13 cellular contexts compared by ENCODE assay signal in the genomic region with DNA sequence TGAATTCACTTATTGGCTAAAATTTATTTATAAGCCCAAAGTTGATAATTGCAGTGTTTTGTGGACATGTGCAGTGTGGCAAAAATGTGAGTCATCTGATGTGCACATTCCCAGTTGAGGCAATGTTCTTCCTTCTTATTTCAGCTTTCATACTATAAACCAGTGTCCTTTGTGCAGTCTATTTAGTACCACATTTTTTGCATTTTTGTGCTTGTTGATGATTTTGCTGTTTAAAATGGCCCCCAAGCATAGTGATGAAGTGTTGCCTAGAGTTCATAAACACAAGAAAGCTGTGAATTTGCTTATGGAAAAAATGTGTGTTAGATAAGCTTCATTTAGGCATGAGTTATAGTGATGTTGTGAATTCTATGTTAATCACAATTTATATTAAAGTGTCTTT. TPM values are rescaled to one million over a fixed set of nuclear protein-coding genes. Genes with fewer than 3 reads are reported as not detected.
DNase-seq lines count a peak whose midpoint lies in the region; ATAC-seq, FAIRE-seq and TF ChIP-seq lines count a peak whose summit lies in the region.
"Had no signal": no experiment of that assay in that cellular context is flagged by ENCODE, and none has a peak within 500 bp of the region (broad histone marks: within the 10 kb centered on the region; RNA-seq: fewer than 3 reads in every experiment).

No MANE protein-coding gene starts in this region.

- no peaks in the 10 kb centered on the region for H3K27me3 ChIP-seq in CD8-positive, alpha-beta memory T cell (ENCODE audit: insufficient read depth, low read length, poor library complexity, severe bottlenecking)
- H3K27me3 ChIP-seq in Karpas-422 (ENCODE audit: low read length) (no peaks in the 10 kb centered on the region), bronchial epithelial cell (ENCODE audit: control insufficient read depth, insufficient read depth, low read length) (no peaks in the 10 kb centered on the region), left lung (no peaks in the 10 kb centered on the region), testis (no peaks in the 10 kb centered on the region), tibial nerve (no peaks in the 10 kb centered on the region)

- TF ChIP-seq POLR2A in testis (IDR thresholded peaks at IDR 0.05) (no peak), tibial nerve (IDR thresholded peaks at IDR 0.05) (no peak)

- peak overlapping the region; percentile 43 for H3K4me2 ChIP-seq in Karpas-422 (ENCODE audit: low read depth, low read length, poor library complexity, severe bottlenecking)

- no peak overlapping the region for H3K27ac ChIP-seq in CD8-positive, alpha-beta memory T cell (ENCODE audit: low read depth, low read length)
- H3K27ac ChIP-seq in Karpas-422 (ENCODE audit: low read length) (peak overlapping the region; percentile 61; the same call in 1 of the 2 replicates), left lung (peak overlapping the region in 1 of 2 donors; percentile 20), testis (no peak overlapping the region), tibial nerve (peak overlapping the region in 1 of 4 donors; percentile 29)

- H3K4me1 Mint-ChIP-seq in CD8-positive, alpha-beta memory T cell = peaks cover 75 to 96% (median 91%) of the 10 kb centered on the region in 3 donors

- H3K27me3 Mint-ChIP-seq in CD8-positive, alpha-beta memory T cell = peaks cover 0 to 3% of the 10 kb centered on the region in 2 donors
- H3K27me3 Mint-ChIP-seq: activated naive CD8-positive, alpha-beta T cell had no signal

- ATAC-seq in left lung = peak; percentile 43

- FAIRE-seq in bronchial epithelial cell (lab: Jason Lieb, UNC) = no peak
- FAIRE-seq: GM19239 had no signal

- TF ChIP-seq CTCF in bronchial epithelial cell (IDR thresholded peaks at IDR 0.05; ENCODE audit: insufficient read depth, low read length, severe bottlenecking) = no peak
- TF ChIP-seq CTCF in left lung (IDR thresholded peaks at IDR 0.05) = no peak
- TF ChIP-seq CTCF in testis (IDR thresholded peaks at IDR 0.05) = no peak
- no peak for TF ChIP-seq CTCF in tibial nerve (IDR thresholded peaks at IDR 0.05)

- H3K27ac Mint-ChIP-seq in CD8-positive, alpha-beta memory T cell = peak overlapping the region in 5 of 8 donors; percentile 15 to 68 (median 30)

- peaks cover 12 to 36% (median 17%) of the 10 kb centered on the region in 3 donors for H3K36me3 Mint-ChIP-seq in CD8-positive, alpha-beta memory T cell

- H3K36me3 ChIP-seq in CD8-positive, alpha-beta memory T cell (ENCODE audit: insufficient read depth, low read length) = peaks cover under 1% of the 10 kb centered on the region
- H3K36me3 ChIP-seq in Karpas-422 (ENCODE audit: insufficient read depth, low read length) = peaks cover 11% of the 10 kb centered on the region; the same call in 1 of the 2 replicates
- H3K36me3 ChIP-seq in bronchial epithelial cell (ENCODE audit: control insufficient read depth, insufficient read depth, low read length) = peaks cover 2% of the 10 kb centered on the region
- H3K36me3 ChIP-seq in left lung = peaks cover 0 to 4% of the 10 kb centered on the region in 2 donors
- no peaks in the 10 kb centered on the region for H3K36me3 ChIP-seq in testis (ENCODE audit: low read depth, missing control alignments)
- H3K36me3 ChIP-seq in tibial nerve = peaks cover 0 to 18% (median 0%) of the 10 kb centered on the region in 3 donors

- H3K4me1 ChIP-seq in CD8-positive, alpha-beta memory T cell (ENCODE audit: insufficient read depth, low read length) = peaks cover 22% of the 10 kb centered on the region
- H3K4me1 ChIP-seq in Karpas-422 (ENCODE audit: low read length) (peaks cover 29% of the 10 kb centered on the region), left lung (peaks cover 6 to 72% of the 10 kb centered on the region in 2 donors), testis (no peaks in the 10 kb centered on the region), tibial nerve (peaks cover 0 to 41% (median 13%) of the 10 kb centered on the region in 4 donors)

- no peaks in the 10 kb centered on the region for H4K20me1 ChIP-seq in Karpas-422 (ENCODE audit: insufficient read depth, low read depth, low read length)

- H3K4me3 ChIP-seq in CD8-positive, alpha-beta memory T cell (ENCODE audit: low read length) = no peak overlapping the region
- H3K4me3 ChIP-seq in Karpas-422 (ENCODE audit: low read length) = no peak overlapping the region
- H3K4me3 ChIP-seq in bronchial epithelial cell (ENCODE audit: low read depth, low read length) = no peak overlapping the region
- H3K4me3 ChIP-seq in left lung = no peak overlapping the region
- H3K4me3 ChIP-seq in testis = no peak overlapping the region
- no peak overlapping the region for H3K4me3 ChIP-seq in tibial nerve

- intact Hi-C loops in left lung (cut with DNase I) (no loop called here), testis (cut with DNase I; ENCODE audit: low total_unique reads) (no loop called here)

- H3K9ac ChIP-seq in Karpas-422 (ENCODE audit: low read length) = no peak overlapping the region

- DNase-seq in CD8-positive, alpha-beta memory T cell = no peak
- DNase-seq in Karpas-422 (no peak), bronchial epithelial cell (ENCODE audit: low read depth) (peak; percentile 64), left lung (no peak), DMS114 treated with DMSO at 0.1 percent for 48 hours (lab: John Stamatoyannopoulos, UW; ENCODE audit: unreplicated experiment) (no peak), testis (no peak), tibial nerve (ENCODE audit: low spot score in 2 of 2) (no peak), SW480 (ENCODE audit: low spot score) (no peak)
- DNase-seq: NCI-H2029 treated with DMSO at 0.1 percent for 48 hours; stimulated activated CD4-positive, alpha-beta T cell treated with anti-CD3 and anti-CD28 coated beads, Interleukin-4, amount 100 ng/mL, for 4 hours; T-helper 9 cell had no signal

- no peaks in the 10 kb centered on the region for H3K9me3 ChIP-seq in CD8-positive, alpha-beta memory T cell (ENCODE audit: low read length)
- H3K9me3 ChIP-seq in Karpas-422 (ENCODE audit: low read length) (no peaks in the 10 kb centered on the region), left lung (no peaks in the 10 kb centered on the region), testis (no peaks in the 10 kb centered on the region), tibial nerve (peaks cover 0 to 4% (median 2%) of the 10 kb centered on the region in 4 donors)

- H3K4me3 Mint-ChIP-seq in CD8-positive, alpha-beta memory T cell = peak overlapping the region in 2 of 7 donors; percentile 2 to 9
- H3K4me3 Mint-ChIP-seq: activated naive CD8-positive, alpha-beta T cell had no signal

- peaks cover 0 to 4% (median 0%) of the 10 kb centered on the region in 5 donors for H3K9me3 Mint-ChIP-seq in CD8-positive, alpha-beta memory T cell

- peaks cover 99% of the 10 kb centered on the region for H3K79me2 ChIP-seq in Karpas-422 (ENCODE audit: low read length)

- H2AFZ ChIP-seq in Karpas-422 (ENCODE audit: low read length) = no peak overlapping the region

- CTCF ChIA-PET in CD8-positive, alpha-beta memory T cell (lab: Charles Lee) = interaction anchor here (1.1 to 1.3 kb wide), 2 partner anchors 77 to 186 kb away, joined by 4 to 7 read pairs; partner anchors contain the start of genes NCK1 and STAG1

- TF ChIP-seq EP300 in tibial nerve (IDR thresholded peaks at IDR 0.05) = no peak

- H3K9me2 ChIP-seq in Karpas-422 (replicated peaks; ENCODE audit: insufficient read depth, low read length) = no peaks in the 10 kb centered on the region

- POLR2A ChIA-PET in CD8-positive, alpha-beta memory T cell (lab: Charles Lee) = no interaction called here

RNA-seq across cellular contexts. Expression of gene IL20RB, which starts 19.4 kb away (rescaled TPM):
- under 1 TPM; 0.71 to 0.96 TPM for total RNA-seq in CD8-positive, alpha-beta memory T cell
- 0.45 TPM for polyA plus RNA-seq in CD8-positive, alpha-beta memory T cell
- 1.1 and 3.2 TPM in 2 replicates for total RNA-seq in Karpas-422 (2014; rRNA removed; shearing (Covaris generic); ENCODE audit: low replicate concordance)
- total RNA-seq in bronchial epithelial cell = 150 and 291 TPM in 2 replicates
- total RNA-seq in left lung = 1 to 10 TPM in 1 of 2 donors, under 1 TPM in 1; 0.61 to 1.9 TPM
- total RNA-seq in testis = 1 to 10 TPM; 2.0 to 3.5 TPM
- polyA plus RNA-seq in testis (ENCODE audit: insufficient read depth, low read depth, low replicate concordance) = 12.5 TPM
- total RNA-seq in tibial nerve = 10 to 100 TPM; 16.8 to 50.9 (median 45.3) TPM
